Comparison of ENCODE assay signal across 1 cellular context in genomic region chr14:55600784-55601561, GRCh38.
TF ChIP-seq lines count a peak whose summit lies in the region.

No MANE protein-coding gene starts in this region.

TF ChIP-seq in HEK293, 187 proteins besides CTCF, POLR2A, EP300 and RAD21 (continued from another document):
- 0 out of 2 replicates have a peak, but pooled peaks have one; percentile 55 for TF ChIP-seq OVOL3 (tag by site-specific recombination; IDR thresholded peaks at IDR 0.05)
- TF ChIP-seq GFI1B (tag by site-specific recombination; IDR thresholded peaks at IDR 0.05) = peak; percentile 21; the same call in 1 of the 2 replicates
- TF ChIP-seq INSM2 (tag by site-specific recombination; IDR thresholded peaks at IDR 0.05) = peak; percentile 71
- peak; percentile 56; the same call in 1 of the 2 replicates for TF ChIP-seq ZEB2 (tag by site-specific recombination; IDR thresholded peaks at IDR 0.05)
- TF ChIP-seq PRDM6 (tag by site-specific recombination; IDR thresholded peaks at IDR 0.05) = peak; percentile 93
- peak; percentile 42; the same call in 1 of the 2 replicates for TF ChIP-seq SP7 (tag by site-specific recombination; IDR thresholded peaks at IDR 0.05)
